Comparison of ENCODE assay signal across 9 cellular contexts in genomic region chr12:130832561-130833209, GRCh38. TPM values are rescaled to one million over a fixed set of nuclear protein-coding genes. Genes with fewer than 3 reads are reported as not detected.
DNase-seq lines count a peak whose midpoint lies in the region; ATAC-seq and TF ChIP-seq lines count a peak whose summit lies in the region.
"Had no signal": no experiment of that assay in that cellular context is flagged by ENCODE, and none has a peak within 500 bp of the region (broad histone marks: within the 10 kb centered on the region; RNA-seq: fewer than 3 reads in every experiment).

No MANE protein-coding gene starts in this region.

- no peak for DNase-seq in CD4-positive, CD25-positive, alpha-beta regulatory T cell
- DNase-seq in NCI-H2029 treated with DMSO at 0.1 percent for 48 hours (lab: John Stamatoyannopoulos, UW) = peak; percentile 2
- peak; percentile 68 to 88 for DNase-seq in fibroblast of lung (ENCODE audit: low read depth in 2 of 2)
- peak in 31 of 56 donors; percentile 4 to 68 (median 21) for DNase-seq in nucleus accumbens (lab: John Stamatoyannopoulos, UW)
- no peak for DNase-seq in stimulated activated naive B cell treated with anti-CD40 and anti-IgM and Interleukin-4, amounts not matched to agents 10 μg/mL and 1 μg/mL and 100 μg/mL, for 72 hours
- no peak for DNase-seq in RKO (ENCODE audit: low spot score)
- DNase-seq: activated CD4-positive, CD25-positive, alpha-beta regulatory T cell treated with anti-CD3 and anti-CD28 coated beads, Interleukin-2, amount 50 U/mL, for 72 hours had no signal

- H2AFZ ChIP-seq in fibroblast of lung (ENCODE audit: low read length) = no peak overlapping the region

- no peak overlapping the region for H3K9ac ChIP-seq in fibroblast of lung (ENCODE audit: insufficient read depth, low read length)

- no peaks in the 10 kb centered on the region for H3K27me3 ChIP-seq in CD4-positive, CD25-positive, alpha-beta regulatory T cell (ENCODE audit: control insufficient read depth, insufficient read depth, low read length)
- no peaks in the 10 kb centered on the region for H3K27me3 ChIP-seq in fibroblast of lung (ENCODE audit: control insufficient read depth, insufficient read depth, low read length)

- no peaks in the 10 kb centered on the region for H4K20me1 ChIP-seq in fibroblast of lung (ENCODE audit: control insufficient read depth, extremely low read depth, insufficient read depth, low read length)

- H3K27me3 Mint-ChIP-seq in CD4-positive, CD25-positive, alpha-beta regulatory T cell = no peaks in the 10 kb centered on the region
- H3K27me3 Mint-ChIP-seq in stimulated activated naive B cell treated with anti-CD40 and anti-IgM and Interleukin-4, amounts not matched to agents 10 μg/mL and 1 μg/mL and 100 μg/mL, for 72 hours = no peaks in the 10 kb centered on the region

- H3K27ac ChIP-seq in CD4-positive, CD25-positive, alpha-beta regulatory T cell (ENCODE audit: insufficient read depth, low read length, poor library complexity, severe bottlenecking) = no peak overlapping the region
- no peak overlapping the region for H3K27ac ChIP-seq in fibroblast of lung (ENCODE audit: insufficient read depth, low read length)

- H3K4me3 Mint-ChIP-seq in CD4-positive, CD25-positive, alpha-beta regulatory T cell = no peak overlapping the region
- H3K4me3 Mint-ChIP-seq in stimulated activated naive B cell treated with anti-CD40 and anti-IgM and Interleukin-4, amounts not matched to agents 10 μg/mL and 1 μg/mL and 100 μg/mL, for 72 hours = no peak overlapping the region

- no peaks in the 10 kb centered on the region for H3K9me3 ChIP-seq in CD4-positive, CD25-positive, alpha-beta regulatory T cell (ENCODE audit: control insufficient read depth in 2 of 2, low read length in 2 of 2)
- no peaks in the 10 kb centered on the region for H3K9me3 ChIP-seq in fibroblast of lung (ENCODE audit: control insufficient read depth, insufficient read depth, low read depth, low read length)

- no peaks in the 10 kb centered on the region for H3K36me3 ChIP-seq in CD4-positive, CD25-positive, alpha-beta regulatory T cell (ENCODE audit: control insufficient read depth, insufficient read depth, low read length)
- no peaks in the 10 kb centered on the region for H3K36me3 ChIP-seq in fibroblast of lung (ENCODE audit: control insufficient read depth, insufficient read depth, low read length)

- ATAC-seq in CD4-positive, CD25-positive, alpha-beta regulatory T cell (ENCODE audit: low read depth in 2 of 2) = no peak
- ATAC-seq in GM21619 (IDR thresholded peaks at IDR 0.05; ENCODE audit: unreplicated experiment) (no peak), GM21529 (IDR thresholded peaks at IDR 0.05; ENCODE audit: unreplicated experiment) (no peak)
- no peak for ATAC-seq in stimulated activated naive B cell treated with anti-CD40 and anti-IgM and Interleukin-4, amounts not matched to agents 10 μg/mL and 1 μg/mL and 100 μg/mL, for 72 hours (replicated peaks)

- H3K4me1 Mint-ChIP-seq in CD4-positive, CD25-positive, alpha-beta regulatory T cell = peaks cover 14 to 52% (median 35%) of the 10 kb centered on the region in 4 donors
- peaks cover 20 to 30% of the 10 kb centered on the region in 2 donors for H3K4me1 Mint-ChIP-seq in stimulated activated naive B cell treated with anti-CD40 and anti-IgM and Interleukin-4, amounts not matched to agents 10 μg/mL and 1 μg/mL and 100 μg/mL, for 72 hours

- no peaks in the 10 kb centered on the region for H3K9me3 Mint-ChIP-seq in CD4-positive, CD25-positive, alpha-beta regulatory T cell
- no peaks in the 10 kb centered on the region for H3K9me3 Mint-ChIP-seq in stimulated activated naive B cell treated with anti-CD40 and anti-IgM and Interleukin-4, amounts not matched to agents 10 μg/mL and 1 μg/mL and 100 μg/mL, for 72 hours

- H3K79me2 ChIP-seq in fibroblast of lung (ENCODE audit: control insufficient read depth, insufficient read depth, low read length) = peaks cover 84% of the 10 kb centered on the region

- H3K4me3 ChIP-seq in CD4-positive, CD25-positive, alpha-beta regulatory T cell (ENCODE audit: low read depth, low read length) = no peak overlapping the region
- H3K4me3 ChIP-seq in fibroblast of lung (replicated peaks in 1 of 4; ENCODE audit: control extremely low read depth in 1 of 4, insufficient read depth in 1 of 4, low read depth in 3 of 4, low read length in 4 of 4) = no peak overlapping the region

- H3K36me3 Mint-ChIP-seq in CD4-positive, CD25-positive, alpha-beta regulatory T cell = peaks cover 3% of the 10 kb centered on the region
- no peaks in the 10 kb centered on the region for H3K36me3 Mint-ChIP-seq in stimulated activated naive B cell treated with anti-CD40 and anti-IgM and Interleukin-4, amounts not matched to agents 10 μg/mL and 1 μg/mL and 100 μg/mL, for 72 hours

- H3K27ac Mint-ChIP-seq in CD4-positive, CD25-positive, alpha-beta regulatory T cell = peak overlapping the region in 2 of 3 donors; percentile 21 to 88
- H3K27ac Mint-ChIP-seq in stimulated activated naive B cell treated with anti-CD40 and anti-IgM and Interleukin-4, amounts not matched to agents 10 μg/mL and 1 μg/mL and 100 μg/mL, for 72 hours = no peak overlapping the region

- H3K4me1 ChIP-seq in CD4-positive, CD25-positive, alpha-beta regulatory T cell (ENCODE audit: control insufficient read depth, insufficient read depth, low read length, poor library complexity, severe bottlenecking) = peaks cover 4% of the 10 kb centered on the region
- peaks cover 16% of the 10 kb centered on the region for H3K4me1 ChIP-seq in fibroblast of lung (ENCODE audit: control insufficient read depth, extremely low read depth, insufficient read depth, low read length)

- TF ChIP-seq CTCF in fibroblast of lung (conservative IDR thresholded peaks at IDR 0.05 in 1 of 2, IDR thresholded peaks at IDR 0.05 in 1 of 2; ENCODE audit: low read depth in 1 of 2, low read length in 2 of 2) = no peak

- peak overlapping the region; percentile 59 for H3K4me2 ChIP-seq in fibroblast of lung (ENCODE audit: extremely low read depth, insufficient read depth, low read length)

RNA-seq across cellular contexts. Expression of gene STX2, which starts 6.4 kb away (rescaled TPM):
- 29.5 TPM for total RNA-seq in CD4-positive, CD25-positive, alpha-beta regulatory T cell
- 10 to 100 TPM; 10.7 to 11.8 (median 11.4) TPM for polyA plus RNA-seq in CD4-positive, CD25-positive, alpha-beta regulatory T cell
- 35.2 and 40.6 TPM in 2 replicates for total RNA-seq in fibroblast of lung
- 62.2 and 87.8 TPM in 2 replicates for polyA plus RNA-seq in fibroblast of lung
- polyA plus RNA-seq in fibroblast of lung (2012) = 39.4 and 50.7 TPM in 2 replicates
- polyA minus RNA-seq in fibroblast of lung (ENCODE audit: low replicate concordance) = 15.6 and 17.6 TPM in 2 replicates

RNA-seq across cellular contexts. Expression of gene RAN, which starts 39.2 kb away (rescaled TPM):
- 298 TPM for total RNA-seq in CD4-positive, CD25-positive, alpha-beta regulatory T cell
- polyA plus RNA-seq in CD4-positive, CD25-positive, alpha-beta regulatory T cell = 100 to 1,000 TPM; 682 to 837 (median 733) TPM
- total RNA-seq in fibroblast of lung = 409 and 445 TPM in 2 replicates
- polyA plus RNA-seq in fibroblast of lung = 1,342 and 2,198 TPM in 2 replicates
- 872 and 1,383 TPM in 2 replicates for polyA plus RNA-seq in fibroblast of lung (2012)
- polyA minus RNA-seq in fibroblast of lung (ENCODE audit: low replicate concordance) = 221 and 439 TPM in 2 replicates

Comparison
In these comparisons a context has a peak if more than half of its experiments do, and no peak if none do; other contexts are left out.
1. DNase-seq: peak in NCI-H2029 treated with DMSO at 0.1 percent for 48 hours (single experiment), fibroblast of lung (2 of 2) and nucleus accumbens (31 of 56); none in CD4-positive, CD25-positive, alpha-beta regulatory T cell (0 of 3), stimulated activated naive B cell treated with anti-CD40 and anti-IgM and Interleukin-4, amounts not matched to agents 10 μg/mL and 1 μg/mL and 100 μg/mL, for 72 hours (single experiment) and RKO (single experiment).